8 cellular contexts compared by ENCODE assay signal in genomic region chr5:139710370-139711066, GRCh38.
DNase-seq lines count a peak whose midpoint lies in the region; ATAC-seq and TF ChIP-seq lines count a peak whose summit lies in the region.

No MANE protein-coding gene starts in this region.

- CTCF ChIA-PET in BJ (lab: Yijun Ruan, JAX): interaction anchor here (0.6 to 4.5 kb wide), 8 partner anchors 10 to 77 kb away, joined by 3 to 28 read pairs (median 4); no protein-coding TSS in a partner anchor
- CTCF ChIA-PET in RWPE1 (lab: Yijun Ruan, JAX): interaction anchor here (0.6 to 2.6 kb wide), 9 partner anchors 11 to 258 kb away, joined by 3 to 22 read pairs (median 3); no protein-coding TSS in a partner anchor

- H3K4me3 ChIP-seq in BJ (ENCODE audit: low read depth, low read length) (peak overlapping the region; percentile 44), HAP-1 (peak overlapping the region; percentile 39), heart right ventricle (peak overlapping the region; percentile 18 to 65 (median 60)), prostate gland (peak overlapping the region; percentile 31 to 38)

- H3K36me3 ChIP-seq in BJ (ENCODE audit: control insufficient read depth, insufficient read depth, low read length) (no peaks in the 10 kb centered on the region), HAP-1 (replicated peaks) (no peaks in the 10 kb centered on the region), heart right ventricle (no peaks in the 10 kb centered on the region), prostate gland (no peaks in the 10 kb centered on the region)

- H3K9me3 ChIP-seq in HAP-1 (no peaks in the 10 kb centered on the region), heart right ventricle (no peaks in the 10 kb centered on the region), prostate gland (no peaks in the 10 kb centered on the region)

- no peak overlapping the region for H3K27ac ChIP-seq in RWPE1
- peak overlapping the region in 9 of 10 donors; percentile 63 to 88 (median 85) for H3K27ac ChIP-seq in heart right ventricle
- H3K27ac ChIP-seq in prostate gland: no peak overlapping the region

- DNase-seq in BJ (ENCODE audit: low read depth) (no peak), HAP-1 (ENCODE audit: low spot score in 2 of 2) (peak in 1 of 2 experiments; percentile 64), RWPE1 (ENCODE audit: low spot score) (peak; percentile 46), heart right ventricle (peak; percentile 48 to 64), prostate gland (ENCODE audit: low spot score) (no peak)
- DNase-seq in activated naive CD8-positive, alpha-beta T cell treated with anti-CD3 and anti-CD28 coated beads for 36 hours: peak; percentile 71

- H3K4me1 Mint-ChIP-seq in activated naive CD8-positive, alpha-beta T cell treated with anti-CD3 and anti-CD28 coated beads for 36 hours: peaks cover 19% of the 10 kb centered on the region

- no peaks in the 10 kb centered on the region for H3K36me3 Mint-ChIP-seq in activated naive CD8-positive, alpha-beta T cell treated with anti-CD3 and anti-CD28 coated beads for 36 hours

- peak overlapping the region; percentile 29 for H3K4me3 Mint-ChIP-seq in activated naive CD8-positive, alpha-beta T cell treated with anti-CD3 and anti-CD28 coated beads for 36 hours

- WGBS in heart right ventricle, 2 donors: 5 to 9% methylated on average over 50 to 57 of the region's 57 CpGs
- WGBS in prostate gland: 8% methylated on average over 57 of the region's 57 CpGs

- POLR2A ChIA-PET in BJ (lab: Charles Lee): interaction anchor here (0.6 to 0.7 kb wide), 2 partner anchors 12 to 138 kb away, joined by 5 to 18 read pairs; no protein-coding TSS in a partner anchor
- POLR2A ChIA-PET in RWPE1 (lab: Yijun Ruan, JAX; ENCODE audit: low non-redundant PET): no interaction called here

- in situ Hi-C loops in HAP-1 (cut with MboI; ENCODE audit: low sequenced_read_pairs): no loop called here

- ATAC-seq in heart right ventricle: peak; percentile 17 to 59 (median 40)
- no peak for ATAC-seq in GM19395 (IDR thresholded peaks at IDR 0.05; ENCODE audit: unreplicated experiment)
- no peak for ATAC-seq in HG03108 (IDR thresholded peaks at IDR 0.05; ENCODE audit: unreplicated experiment)

- intact Hi-C loops in heart right ventricle (cut with DNase I) (loop anchor here in 3 of 10 donors (5.0 kb wide), 3 partner anchors 37 to 57 kb away; no protein-coding TSS in a partner anchor), prostate gland (cut with DNase I) (loop anchor here (5.0 kb wide), 1 partner anchor 57 kb away; no protein-coding TSS in a partner anchor)

- H3K27me3 ChIP-seq in BJ (ENCODE audit: control insufficient read depth, insufficient read depth, low read length) (no peaks in the 10 kb centered on the region), HAP-1 (ENCODE audit: low read depth) (no peaks in the 10 kb centered on the region), heart right ventricle (peaks cover 0 to 44% (median 0%) of the 10 kb centered on the region in 7 donors), prostate gland (replicated peaks; ENCODE audit: insufficient read depth) (no peaks in the 10 kb centered on the region)

- H3K4me1 ChIP-seq in HAP-1 (peaks cover 12% of the 10 kb centered on the region), heart right ventricle (peaks cover 12 to 45% (median 39%) of the 10 kb centered on the region in 9 donors), prostate gland (replicated peaks) (no peaks in the 10 kb centered on the region)

- TF ChIP-seq CTCF in BJ (IDR thresholded peaks at IDR 0.05; ENCODE audit: insufficient read depth, low read depth, low read length) (no peak), RWPE1 (conservative IDR thresholded peaks at IDR 0.05; ENCODE audit: low read depth) (no peak), heart right ventricle (IDR thresholded peaks at IDR 0.05) (no peak), prostate gland (IDR thresholded peaks at IDR 0.05) (no peak)

- H3K27ac Mint-ChIP-seq in activated naive CD8-positive, alpha-beta T cell treated with anti-CD3 and anti-CD28 coated beads for 36 hours: no peak overlapping the region

- H3K27me3 Mint-ChIP-seq in activated naive CD8-positive, alpha-beta T cell treated with anti-CD3 and anti-CD28 coated beads for 36 hours: no peaks in the 10 kb centered on the region

- H3K9me3 Mint-ChIP-seq in activated naive CD8-positive, alpha-beta T cell treated with anti-CD3 and anti-CD28 coated beads for 36 hours: no peaks in the 10 kb centered on the region

- TF ChIP-seq POLR2A in prostate gland (IDR thresholded peaks at IDR 0.05): no peak

Comparison
In these comparisons a context has a peak if more than half of its experiments do, and no peak if none do; other contexts are left out.
1. DNase-seq: peak in RWPE1 (single experiment), activated naive CD8-positive, alpha-beta T cell treated with anti-CD3 and anti-CD28 coated beads for 36 hours (single experiment) and heart right ventricle (2 of 2); none in BJ (single experiment) and prostate gland (single experiment).
2. H3K27ac ChIP-seq: peak in heart right ventricle (9 of 10); none in RWPE1 (single experiment) and prostate gland (0 of 2).
3. ATAC-seq: peak in heart right ventricle (8 of 8); none in GM19395 (single experiment) and HG03108 (single experiment).
4. Peak in every context shown above with its lines, with median percentiles within 50 percentile points of each other: H3K4me3 ChIP-seq.